In the genomic region with DNA sequence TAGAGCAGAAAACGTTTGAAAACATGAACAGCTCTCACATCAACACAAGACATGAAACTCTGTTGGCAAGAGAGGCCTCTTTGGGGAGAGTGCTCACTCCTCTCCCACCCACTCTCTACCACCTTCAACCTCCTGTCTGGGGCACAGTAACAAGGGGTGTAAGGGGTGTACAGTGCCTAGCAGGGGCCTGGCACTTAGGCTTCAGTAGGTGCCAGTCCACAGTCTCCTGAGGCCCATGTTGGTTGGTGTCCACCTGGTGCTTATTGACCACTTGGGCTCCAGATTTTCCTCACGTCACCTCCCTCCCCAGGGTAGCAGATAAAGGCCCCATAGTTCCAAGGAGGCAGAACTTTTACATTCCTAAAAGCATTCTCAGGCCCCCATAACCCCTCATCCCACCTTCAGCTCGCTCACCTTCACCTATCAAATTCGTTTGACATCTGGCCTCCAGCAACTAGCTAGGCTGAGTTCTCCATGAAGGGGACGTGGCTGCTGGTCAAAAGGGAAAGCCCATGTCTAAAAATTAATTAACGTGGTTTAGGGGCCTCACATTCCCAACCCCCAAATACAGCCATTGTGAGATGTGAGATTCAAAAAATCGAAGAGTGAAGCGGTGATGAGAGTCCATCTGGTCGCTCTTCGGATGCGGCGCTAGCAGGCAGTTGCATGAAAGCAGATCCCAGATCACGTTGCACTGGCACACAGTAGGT, we compare ENCODE assay signal across 8 cellular contexts. TPM values are rescaled to one million over a fixed set of nuclear protein-coding genes. Genes with fewer than 3 reads are reported as not detected.
DNase-seq lines count a peak whose midpoint lies in the region; ATAC-seq and TF ChIP-seq lines count a peak whose summit lies in the region.

No MANE protein-coding gene starts in this region.

- intact Hi-C loops in body of pancreas (cut with DNase I) (no loop called here), upper lobe of right lung (cut with DNase I) (no loop called here)

- H3K27me3 Mint-ChIP-seq in activated naive CD4-positive, alpha-beta T cell treated with anti-CD3 and anti-CD28 coated beads, Interleukin-2, amount 50 U/mL, for 24 hours = no peaks in the 10 kb centered on the region
- H3K27me3 Mint-ChIP-seq in memory B cell = no peaks in the 10 kb centered on the region

- WGBS in body of pancreas, 2 donors = 69 to 75% methylated on average over 13 of the region's 13 CpGs

- no peak for TF ChIP-seq POLR2A in body of pancreas (IDR thresholded peaks at IDR 0.05)

- H3K9me3 Mint-ChIP-seq in activated naive CD4-positive, alpha-beta T cell treated with anti-CD3 and anti-CD28 coated beads, Interleukin-2, amount 50 U/mL, for 24 hours = no peaks in the 10 kb centered on the region
- no peaks in the 10 kb centered on the region for H3K9me3 Mint-ChIP-seq in memory B cell

- H3K27ac Mint-ChIP-seq in activated naive CD4-positive, alpha-beta T cell treated with anti-CD3 and anti-CD28 coated beads, Interleukin-2, amount 50 U/mL, for 24 hours = peak overlapping the region; percentile 94
- peak overlapping the region; percentile 95 for H3K27ac Mint-ChIP-seq in memory B cell

- no peak for ATAC-seq in body of pancreas
- no peak for ATAC-seq in memory B cell (ENCODE audit: low read depth)
- ATAC-seq in upper lobe of right lung = no peak

- H3K36me3 ChIP-seq in body of pancreas (replicated peaks in 1 of 2; ENCODE audit: insufficient read depth in 1 of 2, low read depth in 2 of 2) (no peaks in the 10 kb centered on the region), upper lobe of right lung (no peaks in the 10 kb centered on the region)

- peaks cover 44% of the 10 kb centered on the region for H3K4me1 Mint-ChIP-seq in activated naive CD4-positive, alpha-beta T cell treated with anti-CD3 and anti-CD28 coated beads, Interleukin-2, amount 50 U/mL, for 24 hours
- H3K4me1 Mint-ChIP-seq in memory B cell = peaks cover 35% of the 10 kb centered on the region

- TF ChIP-seq CTCF in body of pancreas (IDR thresholded peaks at IDR 0.05) (no peak), upper lobe of right lung (IDR thresholded peaks at IDR 0.05) (no peak)

- H3K4me3 Mint-ChIP-seq in activated naive CD4-positive, alpha-beta T cell treated with anti-CD3 and anti-CD28 coated beads, Interleukin-2, amount 50 U/mL, for 24 hours = peak overlapping the region; percentile 94
- H3K4me3 Mint-ChIP-seq in memory B cell = peak overlapping the region; percentile 94

- H3K27me3 ChIP-seq in body of pancreas = no peaks in the 10 kb centered on the region
- no peaks in the 10 kb centered on the region for H3K27me3 ChIP-seq in upper lobe of right lung

- peak overlapping the region; percentile 84 to 94 (median 88) for H3K27ac ChIP-seq in body of pancreas
- H3K27ac ChIP-seq in upper lobe of right lung = peak overlapping the region; percentile 94

- H3K4me3 ChIP-seq in body of pancreas (peak overlapping the region in 1 of 2 donors; percentile 65), upper lobe of right lung (peak overlapping the region; percentile 90)

- peaks cover 8% of the 10 kb centered on the region for H3K36me3 Mint-ChIP-seq in activated naive CD4-positive, alpha-beta T cell treated with anti-CD3 and anti-CD28 coated beads, Interleukin-2, amount 50 U/mL, for 24 hours
- H3K36me3 Mint-ChIP-seq in memory B cell = no peaks in the 10 kb centered on the region

- no peak for DNase-seq in activated naive CD4-positive, alpha-beta T cell treated with anti-CD3 and anti-CD28 coated beads, Interleukin-2, amount 50 U/mL, for 16 hours
- DNase-seq in body of pancreas (no peak), memory B cell (ENCODE audit: low spot score in 2 of 2) (no peak), upper lobe of right lung (no peak), DMS53 treated with DMSO at 0.1 percent for 48 hours (lab: John Stamatoyannopoulos, UW; ENCODE audit: unreplicated experiment) (no peak), H4 (ENCODE audit: low spot score) (no peak), SIG-M5 treated with dmso at 0.1 percent for 504 hours (lab: John Stamatoyannopoulos, UW; ENCODE audit: unreplicated experiment) (no peak)

- H3K9me3 ChIP-seq in body of pancreas (no peaks in the 10 kb centered on the region), upper lobe of right lung (no peaks in the 10 kb centered on the region)

- H3K4me1 ChIP-seq in body of pancreas (peaks cover 34% of the 10 kb centered on the region), upper lobe of right lung (peaks cover 30% of the 10 kb centered on the region)

RNA-seq across cellular contexts. Expression of gene MED15, which starts 0.7 kb away (rescaled TPM):
- 10 to 100 TPM; 31.6 to 36.9 TPM for total RNA-seq in body of pancreas
- 96.9 TPM for total RNA-seq in upper lobe of right lung
- 5.7 and 9.1 TPM in 2 replicates for total RNA-seq in H4 (2014; rRNA removed; shearing (Covaris generic))

RNA-seq across cellular contexts. Expression of gene KLHL22, which starts 11.1 kb away (rescaled TPM):
- total RNA-seq in body of pancreas (10 to 100 TPM; 10.1 to 11.9 TPM), upper lobe of right lung (23.3 TPM)
- 8.6 and 13.7 TPM in 2 replicates for total RNA-seq in H4 (2014; rRNA removed; shearing (Covaris generic))
